8 cellular contexts compared by ENCODE assay signal in genomic region chr3:153026026-153026425, GRCh38.
A peak's percentile ranks its signal among the peaks of the same experiment; 100 is the strongest.
DNase-seq lines count a peak whose midpoint lies in the region; ATAC-seq, FAIRE-seq and TF ChIP-seq lines count a peak whose summit lies in the region.

No MANE protein-coding gene starts in this region.

- no peaks in the 10 kb centered on the region for H3K4me1 ChIP-seq in adipocyte (ENCODE audit: control insufficient read depth, insufficient read depth, low read length)
- no peaks in the 10 kb centered on the region for H3K4me1 ChIP-seq in kidney (ENCODE audit: control insufficient read depth in 1 of 2, insufficient read depth in 1 of 2, low read depth in 1 of 2, low read length in 2 of 2)

- H3K27ac ChIP-seq in kidney (ENCODE audit: low read depth in 2 of 2, low read length in 2 of 2) = no peak overlapping the region

- H3K9ac ChIP-seq in adipocyte (ENCODE audit: low read length) = no peak overlapping the region
- H3K9ac ChIP-seq in kidney (ENCODE audit: low read length in 2 of 2) = no peak overlapping the region

- H3K9me3 ChIP-seq in adipocyte (ENCODE audit: control insufficient read depth, low read length) = no peaks in the 10 kb centered on the region
- no peaks in the 10 kb centered on the region for H3K9me3 ChIP-seq in kidney (ENCODE audit: control insufficient read depth in 1 of 2, low read length in 2 of 2)

- H3K36me3 ChIP-seq in adipocyte (ENCODE audit: control insufficient read depth, insufficient read depth, low read length, severe bottlenecking) (no peaks in the 10 kb centered on the region), kidney (ENCODE audit: control insufficient read depth in 1 of 2, insufficient read depth in 2 of 2, low read length in 2 of 2) (no peaks in the 10 kb centered on the region)

- FAIRE-seq in kidney (lab: Jason Lieb, UNC) = peak; percentile 69

- intact Hi-C loops in kidney (cut with DNase I) = no loop called here

- DNase-seq in NCI-H345 (lab: John Stamatoyannopoulos, UW) (peak; percentile 0), NCI-H345 treated with DMSO at 0.1 percent for 48 hours (lab: John Stamatoyannopoulos, UW; ENCODE audit: unreplicated experiment) (no peak), Kasumi-1 (lab: John Stamatoyannopoulos, UW) (peak; percentile 67 to 68), adipocyte (ENCODE audit: low read depth) (peak; percentile 79), kidney (no peak), NCI-H1092 treated with DMSO at 0.1 percent for 48 hours (lab: John Stamatoyannopoulos, UW) (no peak)

- no peak overlapping the region for H3K4me3 ChIP-seq in adipocyte (ENCODE audit: low read length)
- no peak overlapping the region for H3K4me3 ChIP-seq in kidney (ENCODE audit: low read length in 2 of 2)

- H3K27me3 ChIP-seq in adipocyte (replicated peaks; ENCODE audit: control insufficient read depth, insufficient read depth, low read length) = peaks cover 5% of the 10 kb centered on the region

- ATAC-seq in GM19023 (IDR thresholded peaks at IDR 0.05; ENCODE audit: unreplicated experiment) = no peak
- no peak for ATAC-seq in HG03135 (IDR thresholded peaks at IDR 0.05; ENCODE audit: unreplicated experiment)

- peak; percentile 50 for TF ChIP-seq CTCF in kidney (IDR thresholded peaks at IDR 0.05; ENCODE audit: borderline replicate concordance, extremely low read depth, insufficient read depth)

Comparison
In these comparisons a context has a peak if more than half of its experiments do, and no peak if none do; other contexts are left out.
1. DNase-seq: peak in NCI-H345 (single experiment), Kasumi-1 (2 of 2) and adipocyte (single experiment); none in NCI-H345 treated with DMSO at 0.1 percent for 48 hours (single experiment), kidney (single experiment) and NCI-H1092 treated with DMSO at 0.1 percent for 48 hours (single experiment).